Comparison of ENCODE assay signal across 7 cellular contexts in genomic region chr19:12611361-12611699, GRCh38. TPM values are rescaled to one million over a fixed set of nuclear protein-coding genes. Genes with fewer than 3 reads are reported as not detected.
A peak's percentile ranks its signal among the peaks of the same experiment; 100 is the strongest.
DNase-seq lines count a peak whose midpoint lies in the region; ATAC-seq, FAIRE-seq and TF ChIP-seq lines count a peak whose summit lies in the region.

No MANE protein-coding gene starts in this region.

- POLR2A ChIA-PET in activated CD4-positive, alpha-beta memory T cell treated with anti-CD3 and anti-CD28 coated beads, Interleukin-2, amount 10 ng/mL, durations not matched to agents 7 days and 5 days (lab: Charles Lee), result interaction anchor here (1.3 to 2.1 kb wide), 7 partner anchors 29 to 123 kb away, joined by 5 to 13 read pairs (median 6); partner anchors contain the start of genes MAN2B1, TRIR, WDR83 and ZNF564
- POLR2A ChIA-PET in naive thymus-derived CD8-positive, alpha-beta T cell (lab: Charles Lee), result interaction anchor here (0.8 to 2.4 kb wide), 8 partner anchors 13 to 171 kb away, joined by 3 to 7 read pairs (median 4); partner anchors contain the start of genes DHPS, MAN2B1, WDR83 and ZNF564

- peaks cover 53% of the 10 kb centered on the region for H3K4me1 Mint-ChIP-seq in activated CD4-positive, alpha-beta memory T cell treated with anti-CD3 and anti-CD28 coated beads, Interleukin-2, amount 10 ng/mL, durations not matched to agents 7 days and 5 days
- H3K4me1 Mint-ChIP-seq in naive thymus-derived CD8-positive, alpha-beta T cell, result peaks cover 21 to 78% (median 52%) of the 10 kb centered on the region in 4 donors

- H3K36me3 Mint-ChIP-seq in activated CD4-positive, alpha-beta memory T cell treated with anti-CD3 and anti-CD28 coated beads, Interleukin-2, amount 10 ng/mL, durations not matched to agents 7 days and 5 days (ENCODE audit: low read depth), result peaks cover 44% of the 10 kb centered on the region
- H3K36me3 Mint-ChIP-seq in naive thymus-derived CD8-positive, alpha-beta T cell, result peaks cover 0 to 21% (median 2%) of the 10 kb centered on the region in 3 donors

- TF ChIP-seq CTCF in fibroblast of villous mesenchyme (IDR thresholded peaks at IDR 0.05; ENCODE audit: insufficient read depth, low read depth, low read length), result no peak

- H3K4me3 ChIP-seq in fibroblast of villous mesenchyme (ENCODE audit: low read depth, low read length), result peak overlapping the region; percentile 100

- ATAC-seq in naive thymus-derived CD8-positive, alpha-beta T cell, result no peak
- ATAC-seq in GM21737 (IDR thresholded peaks at IDR 0.05; ENCODE audit: unreplicated experiment), result no peak

- DNase-seq in NCI-H146 (lab: John Stamatoyannopoulos, UW) (peak; percentile 66), fibroblast of villous mesenchyme (ENCODE audit: low read depth) (peak; percentile 81), T-helper 9 cell (no peak)
- DNase-seq in activated CD4-positive, alpha-beta memory T cell treated with anti-CD3 and anti-CD28 coated beads, Interleukin-2, amount 10 ng/mL, durations not matched to agents 7 days and 5 days, result no peak
- no peak for DNase-seq in naive thymus-derived CD8-positive, alpha-beta T cell

- peak overlapping the region; percentile 100 for H3K4me3 Mint-ChIP-seq in activated CD4-positive, alpha-beta memory T cell treated with anti-CD3 and anti-CD28 coated beads, Interleukin-2, amount 10 ng/mL, durations not matched to agents 7 days and 5 days
- H3K4me3 Mint-ChIP-seq in naive thymus-derived CD8-positive, alpha-beta T cell, result peak overlapping the region; percentile 98 to 100 (median 100)

- H3K27ac Mint-ChIP-seq in activated CD4-positive, alpha-beta memory T cell treated with anti-CD3 and anti-CD28 coated beads, Interleukin-2, amount 10 ng/mL, durations not matched to agents 7 days and 5 days, result peak overlapping the region; percentile 99
- peak overlapping the region; percentile 98 to 100 (median 100) for H3K27ac Mint-ChIP-seq in naive thymus-derived CD8-positive, alpha-beta T cell

- H3K9me3 Mint-ChIP-seq in activated CD4-positive, alpha-beta memory T cell treated with anti-CD3 and anti-CD28 coated beads, Interleukin-2, amount 10 ng/mL, durations not matched to agents 7 days and 5 days, result peaks cover 4% of the 10 kb centered on the region
- H3K9me3 Mint-ChIP-seq in naive thymus-derived CD8-positive, alpha-beta T cell, result no peaks in the 10 kb centered on the region

- no peaks in the 10 kb centered on the region for H3K27me3 Mint-ChIP-seq in activated CD4-positive, alpha-beta memory T cell treated with anti-CD3 and anti-CD28 coated beads, Interleukin-2, amount 10 ng/mL, durations not matched to agents 7 days and 5 days
- H3K27me3 Mint-ChIP-seq in naive thymus-derived CD8-positive, alpha-beta T cell, result no peaks in the 10 kb centered on the region

- CTCF ChIA-PET in activated CD4-positive, alpha-beta memory T cell treated with anti-CD3 and anti-CD28 coated beads, Interleukin-2, amount 10 ng/mL, durations not matched to agents 7 days and 5 days (lab: Charles Lee), result interaction anchor here (0.9 to 1.7 kb wide), 9 partner anchors 22 to 185 kb away, joined by 3 to 8 read pairs (median 3); partner anchors contain the start of genes MAN2B1 and WDR83

- peak; percentile 74 for FAIRE-seq in G401.6 (lab: Jason Lieb, UNC)

RNA-seq across cellular contexts. Expression of gene ZNF791, which starts 0.6 kb away (rescaled TPM):
- 10 to 100 TPM; 39.9 to 44.3 TPM for total RNA-seq in activated CD4-positive, alpha-beta memory T cell treated with anti-CD3 and anti-CD28 coated beads, Interleukin-2, amount 10 ng/mL, durations not matched to agents 7 days and 5 days
- total RNA-seq in fibroblast of villous mesenchyme, result 17.4 and 20.3 TPM in 2 replicates
- 10 to 100 TPM; 46.2 to 48.0 TPM for total RNA-seq in naive thymus-derived CD8-positive, alpha-beta T cell
- polyA plus RNA-seq in naive thymus-derived CD8-positive, alpha-beta T cell, result 10 to 100 TPM; 14.2 to 18.6 (median 17.9) TPM

RNA-seq across cellular contexts. Expression of gene ZNF490, which starts 0.7 kb away (rescaled TPM):
- total RNA-seq in activated CD4-positive, alpha-beta memory T cell treated with anti-CD3 and anti-CD28 coated beads, Interleukin-2, amount 10 ng/mL, durations not matched to agents 7 days and 5 days, result 10 to 100 TPM; 16.9 to 17.1 TPM
- 5.2 and 7.8 TPM in 2 replicates for total RNA-seq in fibroblast of villous mesenchyme
- total RNA-seq in naive thymus-derived CD8-positive, alpha-beta T cell, result 10 to 100 TPM; 14.4 to 15.4 TPM
- polyA plus RNA-seq in naive thymus-derived CD8-positive, alpha-beta T cell, result 1 to 10 TPM; 3.7 to 6.8 (median 6.5) TPM

RNA-seq across cellular contexts. Expression of gene MAN2B1, which starts 55.2 kb away (rescaled TPM):
- total RNA-seq in activated CD4-positive, alpha-beta memory T cell treated with anti-CD3 and anti-CD28 coated beads, Interleukin-2, amount 10 ng/mL, durations not matched to agents 7 days and 5 days, result 100 to 1,000 TPM; 146 to 150 TPM
- 22.9 and 25.8 TPM in 2 replicates for total RNA-seq in fibroblast of villous mesenchyme
- 100 to 1,000 TPM in 1 of 2 experiments, 10 to 100 TPM in 1; 87.5 to 101 TPM for total RNA-seq in naive thymus-derived CD8-positive, alpha-beta T cell
- 10 to 100 TPM; 33.9 to 55.4 (median 34.7) TPM for polyA plus RNA-seq in naive thymus-derived CD8-positive, alpha-beta T cell

RNA-seq across cellular contexts. Expression of gene WDR83, which starts 55.3 kb away (rescaled TPM):
- total RNA-seq in activated CD4-positive, alpha-beta memory T cell treated with anti-CD3 and anti-CD28 coated beads, Interleukin-2, amount 10 ng/mL, durations not matched to agents 7 days and 5 days, result 10 to 100 TPM; 16.9 to 21.3 TPM
- total RNA-seq in fibroblast of villous mesenchyme, result 6.8 and 7.3 TPM in 2 replicates
- 10 to 100 TPM; 17.6 to 22.7 TPM for total RNA-seq in naive thymus-derived CD8-positive, alpha-beta T cell
- 10 to 100 TPM; 12.6 to 19.9 (median 12.9) TPM for polyA plus RNA-seq in naive thymus-derived CD8-positive, alpha-beta T cell

Comparison
In these comparisons a context has a peak if more than half of its experiments do, and no peak if none do; other contexts are left out.
1. DNase-seq: peak in NCI-H146 (single experiment) and fibroblast of villous mesenchyme (single experiment); none in activated CD4-positive, alpha-beta memory T cell treated with anti-CD3 and anti-CD28 coated beads, Interleukin-2, amount 10 ng/mL, durations not matched to agents 7 days and 5 days (single experiment), naive thymus-derived CD8-positive, alpha-beta T cell (0 of 10) and T-helper 9 cell (single experiment).